1 cellular context compared by ENCODE assay signal in the genomic region with DNA sequence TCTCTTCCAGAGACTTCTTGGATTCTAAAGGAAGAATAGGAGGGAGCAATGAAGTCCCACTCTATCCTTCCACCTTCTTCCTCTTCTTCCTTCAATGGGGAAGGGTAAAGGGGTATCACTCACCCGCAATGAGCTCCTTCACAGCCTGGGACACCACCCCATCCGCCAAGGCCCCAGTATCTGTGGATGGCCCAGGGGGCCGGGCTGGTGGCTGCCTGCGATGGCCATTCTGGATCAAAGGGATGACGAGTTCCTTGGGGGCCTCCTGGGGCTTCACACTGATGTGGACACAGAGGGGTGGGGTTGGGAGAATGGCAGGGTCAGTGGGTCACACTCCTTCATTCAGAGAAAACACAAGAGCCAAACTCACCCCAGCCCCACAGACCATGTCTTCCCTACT.
TF ChIP-seq lines count a peak whose summit lies in the region.

No MANE protein-coding gene starts in this region.

TF ChIP-seq in H1, 55 proteins besides CTCF, POLR2A, EP300 and RAD21:
- TF ChIP-seq ZNF274 (IDR thresholded peaks at IDR 0.05; ENCODE audit: borderline replicate concordance, extremely low read depth, low read length) (no peak), NANOG (IDR thresholded peaks at IDR 0.05; ENCODE audit: insufficient read depth, low read depth, low read length, poor library complexity, severe bottlenecking) (no peak)
